In genomic region chr2:158140201-158140600, GRCh38 we compare ENCODE assay signal across 22 cellular contexts. TPM values are rescaled to one million over a fixed set of nuclear protein-coding genes. Genes with fewer than 3 reads are reported as not detected.
"Had no signal": no experiment of that assay in that cellular context is flagged by ENCODE, and none has a peak within 500 bp of the region (broad histone marks: within the 10 kb centered on the region; RNA-seq: fewer than 3 reads in every experiment).

No MANE protein-coding gene starts in this region.

- H3K4me3 ChIP-seq: coronary artery, dorsolateral prefrontal cortex, esophagus muscularis mucosa, gastrocnemius medialis, heart right ventricle, left lung, lower lobe of right lung, mucosa of descending colon had no signal

- H3K36me3 ChIP-seq: esophagus muscularis mucosa, gastrocnemius medialis, heart right ventricle, left lung, lower lobe of right lung had no signal

- DNase-seq: dermis blood vessel endothelial cell; dorsolateral prefrontal cortex; effector CD4-positive, alpha-beta T cell; effector memory CD4-positive, alpha-beta T cell; foreskin keratinocyte; gastrocnemius medialis; glutamatergic neuron; head of caudate nucleus; heart right ventricle; hippocampal formation; left cardiac atrium; left lung; left ventricle myocardium superior; lower lobe of right lung; mesenchymal stem cell; mucosa of descending colon had no signal

- H3K27me3 ChIP-seq: dorsolateral prefrontal cortex, esophagus muscularis mucosa, foreskin keratinocyte, gastrocnemius medialis, left lung had no signal

- H3K27ac ChIP-seq: coronary artery, dorsolateral prefrontal cortex, esophagus muscularis mucosa, foreskin keratinocyte, gastrocnemius medialis, heart right ventricle, left lung, lower lobe of right lung had no signal

- H3K9me3 ChIP-seq: esophagus muscularis mucosa, gastrocnemius medialis, heart right ventricle, left lung, lower lobe of right lung, mucosa of descending colon had no signal

RNA-seq across cellular contexts. Expression of gene UPP2, which starts 38.5 kb away (rescaled TPM):
- polyA plus RNA-seq: endothelial cell of umbilical vein, esophagus, fibroblast of lung, foreskin keratinocyte, heart right ventricle, keratinocyte had no signal
